In genomic region chr4:114019276-114019971, GRCh38 we compare ENCODE assay signal across 25 cellular contexts. TPM values are rescaled to one million over a fixed set of nuclear protein-coding genes. Genes with fewer than 3 reads are reported as not detected.
DNase-seq lines count a peak whose midpoint lies in the region; ATAC-seq, FAIRE-seq and TF ChIP-seq lines count a peak whose summit lies in the region.
"Had no signal": no experiment of that assay in that cellular context is flagged by ENCODE, and none has a peak within 500 bp of the region (broad histone marks: within the 10 kb centered on the region; RNA-seq: fewer than 3 reads in every experiment).

No MANE protein-coding gene starts in this region.

- no TSS peak for BruUV-seq in PC-3 (replicated peaks; lab: Mats Ljungman, UMichigan)

- WGBS in H1 (ENCODE audit: extremely low coverage in 1 of 2, insufficient coverage in 1 of 2, insufficient read length in 1 of 2, insufficient replicate concordance in 2 of 2, low coverage in 1 of 2, low lambda C conversion rate in 2 of 2, missing lambda C conversion rate in 1 of 2), 2 experiments, result 46% methylated on average over 2 of the region's 2 CpGs; no CpG with 5 or more reads in 1 of the 2 experiments

- H3K18ac ChIP-seq in H1 (ENCODE audit: extremely low read depth, low read length), result no peak overlapping the region

- H2AFZ ChIP-seq in PC-3 (ENCODE audit: low read length) (peak overlapping the region; percentile 33; the same call in 1 of the 2 replicates), H1 (ENCODE audit: low read length) (no peak overlapping the region)

- no peaks in the 10 kb centered on the region for H3K27me3 Mint-ChIP-seq in mesothelial cell of epicardium (ENCODE audit: low read depth)
- H3K27me3 Mint-ChIP-seq in T-helper 17 cell, result no peaks in the 10 kb centered on the region
- H3K27me3 Mint-ChIP-seq: activated naive CD8-positive, alpha-beta T cell treated with anti-CD3 and anti-CD28 coated beads for 36 hours; naive thymus-derived CD4-positive, alpha-beta T cell; stimulated activated naive CD8-positive, alpha-beta T cell treated with anti-CD3 and anti-CD28 coated beads, Interleukin-15, amount 100 ng/mL, for 72 hours had no signal

- H3F3A ChIP-seq in PC-3 (ENCODE audit: low read length, unreplicated experiment), result no peaks in the 10 kb centered on the region

- POLR2A ChIA-PET in PC-3 (lab: Charles Lee; ENCODE audit: unreplicated experiment) (no interaction called here), H1 (lab: Charles Lee; ENCODE audit: partially characterized antibody) (no interaction called here)

- no peaks in the 10 kb centered on the region for H3K9me2 ChIP-seq in PC-3 (replicated peaks; ENCODE audit: low read length)

- no peak overlapping the region for H2BK12ac ChIP-seq in H1 (ENCODE audit: low read depth, low read length)

- no peak overlapping the region for H3K14ac ChIP-seq in H1 (ENCODE audit: insufficient read length)

- intact Hi-C loops in PC-3 (cut with micrococcal nuclease), result loop anchor here (5.0 to 10.0 kb wide), 3 partner anchors 42 to 238 kb away; partner anchors contain the start of gene ARSJ

- no peak overlapping the region for H3K4ac ChIP-seq in H1 (replicated peaks; ENCODE audit: insufficient read length, low read depth, low read length)

- no peak overlapping the region for H3K23ac ChIP-seq in H1 (ENCODE audit: insufficient read length)

- H4K91ac ChIP-seq in H1 (replicated peaks; ENCODE audit: insufficient read length, low read length), result no peak overlapping the region

- H2BK20ac ChIP-seq in H1 (ENCODE audit: low read length), result no peak overlapping the region

- H3K9ac ChIP-seq in PC-3 (ENCODE audit: low read length) (no peak overlapping the region), H1 (replicated peaks in 1 of 4; ENCODE audit: extremely low read depth in 1 of 4, low read depth in 3 of 4, low read length in 3 of 4) (no peak overlapping the region)
- H3K9ac ChIP-seq: KMS-11 had no signal

- TF ChIP-seq RAD21 in H1 (IDR thresholded peaks at IDR 0.05 in 1 of 2, conservative IDR thresholded peaks at IDR 0.05 in 1 of 2; ENCODE audit: low read depth in 2 of 2, low read length in 2 of 2), result no peak

- peaks cover 29% of the 10 kb centered on the region for H3K4me1 ChIP-seq in PC-3 (ENCODE audit: insufficient read depth, low read length)
- no peaks in the 10 kb centered on the region for H3K4me1 ChIP-seq in H1 (replicated peaks in 1 of 4; ENCODE audit: control insufficient read depth in 3 of 4, insufficient read depth in 4 of 4, low read length in 3 of 4)
- H3K4me1 ChIP-seq: left lung, uterus had no signal

- FAIRE-seq in H1 (lab: Jason Lieb, UNC), result no peak
- FAIRE-seq: HTR-8/SVneo had no signal

- TF ChIP-seq CTCF in AG10803 (conservative IDR thresholded peaks at IDR 0.05; ENCODE audit: low read length) (no peak), PC-3 (conservative IDR thresholded peaks at IDR 0.05; ENCODE audit: low read depth, low read length) (no peak), H1 (IDR thresholded peaks at IDR 0.05; ENCODE audit: control extremely low read depth in 1 of 3, insufficient read depth in 1 of 3, low read depth in 1 of 3, low read length in 3 of 3) (no peak), mesothelial cell of epicardium (IDR thresholded peaks at IDR 0.05; ENCODE audit: unreplicated experiment) (no peak)

- H4K20me1 ChIP-seq in PC-3 (ENCODE audit: low read length) (no peaks in the 10 kb centered on the region), H1 (replicated peaks in 1 of 2; ENCODE audit: control insufficient read depth in 1 of 2, insufficient read depth in 2 of 2, low read length in 2 of 2) (no peaks in the 10 kb centered on the region)

- H2BK15ac ChIP-seq in H1 (ENCODE audit: low read length), result no peak overlapping the region

- no peak overlapping the region for H3K4me3 ChIP-seq in AG10803 (ENCODE audit: low read length)
- no peak overlapping the region for H3K4me3 ChIP-seq in PC-3 (ENCODE audit: low read length)
- no peak overlapping the region for H3K4me3 ChIP-seq in H1 (ENCODE audit: extremely low read depth in 1 of 4, insufficient read depth in 2 of 4, low read depth in 3 of 4, low read length in 4 of 4)
- H3K4me3 ChIP-seq: left lung, uterus had no signal

- H3K23me2 ChIP-seq in H1 (ENCODE audit: low read depth, low read length), result no peaks in the 10 kb centered on the region

- H3K4me1 Mint-ChIP-seq in mesothelial cell of epicardium (peaks cover 2% of the 10 kb centered on the region), T-helper 17 cell (no peaks in the 10 kb centered on the region)
- H3K4me1 Mint-ChIP-seq: naive thymus-derived CD4-positive, alpha-beta T cell; stimulated activated naive CD8-positive, alpha-beta T cell treated with anti-CD3 and anti-CD28 coated beads, Interleukin-15, amount 100 ng/mL, for 72 hours had no signal

- H4K5ac ChIP-seq in H1 (ENCODE audit: insufficient read length, low read depth, low read length), result no peak overlapping the region

- H3K27ac ChIP-seq in PC-3 (ENCODE audit: low read length) (peak overlapping the region; percentile 45), H1 (ENCODE audit: low read depth, low read length) (no peak overlapping the region)
- H3K27ac ChIP-seq: KMS-11, left lung, uterus had no signal

- no peaks in the 10 kb centered on the region for H3K9me3 ChIP-seq in PC-3 (ENCODE audit: low read length)
- no peaks in the 10 kb centered on the region for H3K9me3 ChIP-seq in H1 (ENCODE audit: insufficient read depth in 2 of 2, low read depth in 1 of 2, low read length in 1 of 2)
- no peaks in the 10 kb centered on the region for H3K9me3 ChIP-seq in T-helper 17 cell (ENCODE audit: control insufficient read depth, low read length, poor library complexity, severe bottlenecking)
- H3K9me3 ChIP-seq: uterus had no signal

- no peaks in the 10 kb centered on the region for H3K27me3 ChIP-seq in PC-3 (ENCODE audit: low read length)
- H3K27me3 ChIP-seq in H1 (replicated peaks in 1 of 4; ENCODE audit: control insufficient read depth in 3 of 4, extremely low read depth in 1 of 4, insufficient read depth in 3 of 4, low read length in 3 of 4), result no peaks in the 10 kb centered on the region
- H3K27me3 ChIP-seq: left lung, uterus had no signal

- H3K27ac Mint-ChIP-seq in mesothelial cell of epicardium (no peak overlapping the region), T-helper 17 cell (no peak overlapping the region)
- H3K27ac Mint-ChIP-seq: activated naive CD8-positive, alpha-beta T cell treated with anti-CD3 and anti-CD28 coated beads for 36 hours; naive thymus-derived CD4-positive, alpha-beta T cell; stimulated activated naive CD8-positive, alpha-beta T cell treated with anti-CD3 and anti-CD28 coated beads, Interleukin-15, amount 100 ng/mL, for 72 hours; T-helper 2 cell treated with Interferon-gamma antibody and Interleukin-4, amounts not matched to agents 5 μg/mL and 100 μg/mL, for 36 hours had no signal

- DNase-seq in AG10803 (ENCODE audit: low read depth) (peak; percentile 41), PC-3 (no peak), H1 (ENCODE audit: low read depth in 1 of 2, low spot score in 2 of 2) (no peak), iris pigment epithelial cell (ENCODE audit: low read depth) (peak; percentile 54), mesothelial cell of epicardium (ENCODE audit: low spot score in 2 of 2, unreplicated experiment in 2 of 2) (no peak), globus pallidus (ENCODE audit: low spot score) (no peak), T-helper 17 cell (no peak)
- DNase-seq: activated naive CD8-positive, alpha-beta T cell treated with anti-CD3 and anti-CD28 coated beads for 36 hours; activated T-cell treated with anti-CD3 and anti-CD28 coated beads for 4 hours; GF-D8; H7; left lung; midbrain; naive thymus-derived CD4-positive, alpha-beta T cell; NCI-H1436; NCI-H2107; NCI-H446; NCI-H82; nucleus accumbens; stimulated activated naive CD8-positive, alpha-beta T cell treated with anti-CD3 and anti-CD28 coated beads, Interleukin-15, amount 100 ng/mL, for 72 hours; uterus had no signal

- no peak overlapping the region for H2BK5ac ChIP-seq in H1 (ENCODE audit: low read depth, low read length)

- H3K4me3 Mint-ChIP-seq in mesothelial cell of epicardium (no peak overlapping the region), T-helper 17 cell (no peak overlapping the region)
- H3K4me3 Mint-ChIP-seq: activated naive CD8-positive, alpha-beta T cell treated with anti-CD3 and anti-CD28 coated beads for 36 hours; naive thymus-derived CD4-positive, alpha-beta T cell; stimulated activated naive CD8-positive, alpha-beta T cell treated with anti-CD3 and anti-CD28 coated beads, Interleukin-15, amount 100 ng/mL, for 72 hours; T-helper 2 cell treated with Interferon-gamma antibody and Interleukin-4, amounts not matched to agents 5 μg/mL and 100 μg/mL, for 36 hours had no signal

- no peak overlapping the region for H2BK120ac ChIP-seq in H1 (replicated peaks; ENCODE audit: low read depth, low read length)

- no peaks in the 10 kb centered on the region for H3K36me3 Mint-ChIP-seq in mesothelial cell of epicardium
- no peaks in the 10 kb centered on the region for H3K36me3 Mint-ChIP-seq in T-helper 17 cell (ENCODE audit: low read depth)
- H3K36me3 Mint-ChIP-seq: activated naive CD8-positive, alpha-beta T cell treated with anti-CD3 and anti-CD28 coated beads for 36 hours had no signal

- no peak overlapping the region for H2AK5ac ChIP-seq in H1 (ENCODE audit: low read depth, low read length)

- TF ChIP-seq POLR2A in H1 (IDR thresholded peaks at IDR 0.05; ENCODE audit: control extremely low read depth in 1 of 2, low read depth in 2 of 2, low read length in 2 of 2), result no peak

- CTCF ChIA-PET in PC-3 (lab: Charles Lee) (no interaction called here), H1 (lab: Charles Lee; ENCODE audit: partially characterized antibody) (no interaction called here)

- no peak for TF ChIP-seq EP300 in H1 (IDR thresholded peaks at IDR 0.05; ENCODE audit: borderline replicate concordance in 1 of 2, low read depth in 2 of 2, low read length in 2 of 2)

- no peak overlapping the region for H3K56ac ChIP-seq in H1 (replicated peaks; ENCODE audit: insufficient read length, low read depth, low read length)

- H3K36me3 ChIP-seq in PC-3 (ENCODE audit: low read depth, low read length) (no peaks in the 10 kb centered on the region), H1 (ENCODE audit: control insufficient read depth in 2 of 4, insufficient read depth in 4 of 4, low read length in 3 of 4) (no peaks in the 10 kb centered on the region)
- H3K36me3 ChIP-seq: left lung, uterus had no signal

- H3K9me3 Mint-ChIP-seq in mesothelial cell of epicardium, result no peaks in the 10 kb centered on the region
- H3K9me3 Mint-ChIP-seq: activated naive CD8-positive, alpha-beta T cell treated with anti-CD3 and anti-CD28 coated beads for 36 hours had no signal

- H3K4me2 ChIP-seq in PC-3 (ENCODE audit: low read length) (no peak overlapping the region), H1 (ENCODE audit: insufficient read depth in 1 of 2, low read depth in 2 of 2, low read length in 2 of 2) (no peak overlapping the region)
- H3K4me2 ChIP-seq: KMS-11 had no signal

- H3K79me2 ChIP-seq in PC-3 (ENCODE audit: low read length), result no peaks in the 10 kb centered on the region
- no peaks in the 10 kb centered on the region for H3K79me2 ChIP-seq in H1 (ENCODE audit: control insufficient read depth in 1 of 2, insufficient read depth in 2 of 2, low read length in 2 of 2)

- ATAC-seq in PC-3 (no peak), HG03135 (IDR thresholded peaks at IDR 0.05; ENCODE audit: unreplicated experiment) (no peak), T-helper 17 cell (no peak)
- ATAC-seq: left lung; naive thymus-derived CD4-positive, alpha-beta T cell; stimulated activated naive CD8-positive, alpha-beta T cell treated with anti-CD3 and anti-CD28 coated beads, Interleukin-15, amount 100 ng/mL, for 72 hours had no signal

- H4K8ac ChIP-seq in H1 (ENCODE audit: extremely low read depth, insufficient read depth, low read length), result no peak overlapping the region

- H3K79me1 ChIP-seq in H1 (ENCODE audit: low read depth, low read length), result no peaks in the 10 kb centered on the region

RNA-seq across cellular contexts. Expression of gene ARSJ, which starts 40.0 kb away (rescaled TPM):
- total RNA-seq in PC-3 (2014; rRNA removed) (16.4 and 19.1 TPM in 2 replicates), mesothelial cell of epicardium (3.1 to 3.8 TPM (median 3.3 TPM) in 3 replicates), T-helper 17 cell (under 1 TPM in 1 of 2 donors, not detected in 1; 0.45 TPM)
- total RNA-seq in H1 (2021; fragmentation: NEBNext Ultra II Directional; extraction: Animal tissue kit (Norgen Biotek cat#: 25700)), result 5.8 and 6.3 TPM in 2 replicates
- polyA plus RNA-seq in H1 (2011; rRNA removed), result 1.3 and 1.4 TPM in 2 replicates
- polyA plus RNA-seq in H1 (2011; cell fraction: cytosol; rRNA removed), result 1.4 TPM
- 1.9 TPM for polyA plus RNA-seq in H1 (2011; cell fraction: nucleus; rRNA removed)
- polyA plus RNA-seq in H1 (2012, experiment 1 of 2), result 2.1 to 2.6 TPM (median 2.3 TPM) in 4 replicates
- 0.31 TPM for polyA plus RNA-seq in H1 (2012, experiment 2 of 2)
- 2.6 TPM for polyA plus RNA-seq in H1 (2013, experiment 1 of 2)
- 3.2 TPM for polyA plus RNA-seq in H1 (2013, experiment 2 of 2)
- polyA minus RNA-seq in H1 (2011; rRNA and poly(A)+ RNA removed), result 2.9 and 3.3 TPM in 2 replicates
- 1.5 TPM for polyA minus RNA-seq in H1 (2011; cell fraction: cytosol; rRNA and poly(A)+ RNA removed)
- polyA minus RNA-seq in H1 (2011; cell fraction: nucleus; rRNA and poly(A)+ RNA removed), result 10.8 TPM
- total RNA-seq: activated naive CD8-positive, alpha-beta T cell treated with anti-CD3 and anti-CD28 coated beads for 36 hours had no signal

Comparison
In these comparisons a context has a peak if more than half of its experiments do, and no peak if none do; other contexts are left out.
1. DNase-seq: peak in AG10803 (single experiment) and iris pigment epithelial cell (single experiment); none in PC-3 (single experiment), H1 (0 of 2), mesothelial cell of epicardium (0 of 2), globus pallidus (single experiment) and T-helper 17 cell (0 of 3).